In genomic region chr1:225981714-225982113, GRCh38 we compare ENCODE assay signal across 21 cellular contexts. TPM values are rescaled to one million over a fixed set of nuclear protein-coding genes. Genes with fewer than 3 reads are reported as not detected.
A peak's percentile ranks its signal among the peaks of the same experiment; 100 is the strongest.
DNase-seq lines count a peak whose midpoint lies in the region; ATAC-seq and TF ChIP-seq lines count a peak whose summit lies in the region.
"Had no signal": no experiment of that assay in that cellular context is flagged by ENCODE, and none has a peak within 500 bp of the region (broad histone marks: within the 10 kb centered on the region; RNA-seq: fewer than 3 reads in every experiment).

No MANE protein-coding gene starts in this region.

- intact Hi-C loops in left ventricle myocardium inferior (cut with micrococcal nuclease): no loop called here
- intact Hi-C loops in naive thymus-derived CD4-positive, alpha-beta T cell (cut with micrococcal nuclease): no loop called here

- H3K4me1 Mint-ChIP-seq in T-helper 17 cell: peaks cover 16% of the 10 kb centered on the region
- H3K4me1 Mint-ChIP-seq in stimulated activated naive B cell treated with anti-CD40 and anti-IgM and Interleukin-4, amounts not matched to agents 10 μg/mL and 1 μg/mL and 100 μg/mL, for 72 hours: peaks cover 21 to 40% of the 10 kb centered on the region in 2 donors
- peaks cover 0 to 16% (median 9%) of the 10 kb centered on the region in 7 donors for H3K4me1 Mint-ChIP-seq in naive thymus-derived CD4-positive, alpha-beta T cell

- H3K36me3 Mint-ChIP-seq in T-helper 17 cell (ENCODE audit: low read depth): peaks cover 7% of the 10 kb centered on the region
- H3K36me3 Mint-ChIP-seq in stimulated activated naive B cell treated with anti-CD40 and anti-IgM and Interleukin-4, amounts not matched to agents 10 μg/mL and 1 μg/mL and 100 μg/mL, for 72 hours: peaks cover 34 to 55% of the 10 kb centered on the region in 2 donors
- peaks cover 14 to 60% (median 27%) of the 10 kb centered on the region in 5 donors for H3K36me3 Mint-ChIP-seq in naive thymus-derived CD4-positive, alpha-beta T cell

- H3K4me3 Mint-ChIP-seq in T-helper 17 cell: no peak overlapping the region
- no peak overlapping the region for H3K4me3 Mint-ChIP-seq in stimulated activated naive B cell treated with anti-CD40 and anti-IgM and Interleukin-4, amounts not matched to agents 10 μg/mL and 1 μg/mL and 100 μg/mL, for 72 hours
- H3K4me3 Mint-ChIP-seq in naive thymus-derived CD4-positive, alpha-beta T cell: no peak overlapping the region
- H3K4me3 Mint-ChIP-seq: CD4-positive, CD25-positive, alpha-beta regulatory T cell; IgD-negative memory B cell had no signal

- H3K4me3 ChIP-seq in right atrium auricular region (no peak overlapping the region), left ventricle myocardium inferior (no peak overlapping the region)
- H3K4me3 ChIP-seq in naive thymus-derived CD4-positive, alpha-beta T cell (ENCODE audit: low read length): no peak overlapping the region

- peak overlapping the region; percentile 83 for H3K27ac Mint-ChIP-seq in T-helper 17 cell
- peak overlapping the region; percentile 40 for H3K27ac Mint-ChIP-seq in stimulated activated naive B cell treated with anti-CD40 and anti-IgM and Interleukin-4, amounts not matched to agents 10 μg/mL and 1 μg/mL and 100 μg/mL, for 72 hours
- H3K27ac Mint-ChIP-seq in naive thymus-derived CD4-positive, alpha-beta T cell: no peak overlapping the region

- peaks cover 0 to 3% of the 10 kb centered on the region in 2 donors for H3K9me3 Mint-ChIP-seq in stimulated activated naive B cell treated with anti-CD40 and anti-IgM and Interleukin-4, amounts not matched to agents 10 μg/mL and 1 μg/mL and 100 μg/mL, for 72 hours
- peaks cover 0 to 7% (median 0%) of the 10 kb centered on the region in 11 donors for H3K9me3 Mint-ChIP-seq in naive thymus-derived CD4-positive, alpha-beta T cell
- H3K9me3 Mint-ChIP-seq: IgD-negative memory B cell had no signal

- H3K27ac ChIP-seq in right atrium auricular region: no peak overlapping the region
- H3K27ac ChIP-seq in left ventricle myocardium inferior (replicated peaks): no peak overlapping the region
- no peak overlapping the region for H3K27ac ChIP-seq in naive thymus-derived CD4-positive, alpha-beta T cell (ENCODE audit: low read depth, low read length)

- POLR2A ChIA-PET in naive thymus-derived CD4-positive, alpha-beta T cell (lab: Charles Lee): no interaction called here

- ATAC-seq in T-helper 17 cell (no peak), GM21423 (IDR thresholded peaks at IDR 0.05; ENCODE audit: unreplicated experiment) (no peak)
- ATAC-seq in stimulated activated naive B cell treated with anti-CD40 and anti-IgM and Interleukin-4, amounts not matched to agents 10 μg/mL and 1 μg/mL and 100 μg/mL, for 72 hours (replicated peaks): no peak
- ATAC-seq in naive thymus-derived CD4-positive, alpha-beta T cell: no peak

- CTCF ChIA-PET in naive thymus-derived CD4-positive, alpha-beta T cell (lab: Charles Lee): interaction anchor here (0.6 to 1.1 kb wide), 3 partner anchors 9 to 142 kb away, joined by 3 read pairs; no protein-coding TSS in a partner anchor

- no peaks in the 10 kb centered on the region for H3K9me3 ChIP-seq in right atrium auricular region
- H3K9me3 ChIP-seq in left ventricle myocardium inferior (replicated peaks): no peaks in the 10 kb centered on the region
- no peaks in the 10 kb centered on the region for H3K9me3 ChIP-seq in T-helper 17 cell (ENCODE audit: control insufficient read depth, low read length, poor library complexity, severe bottlenecking)
- H3K9me3 ChIP-seq in naive thymus-derived CD4-positive, alpha-beta T cell (ENCODE audit: control insufficient read depth in 2 of 3, low read length in 3 of 3): no peaks in the 10 kb centered on the region

- no peaks in the 10 kb centered on the region for H3K27me3 Mint-ChIP-seq in T-helper 17 cell
- H3K27me3 Mint-ChIP-seq in stimulated activated naive B cell treated with anti-CD40 and anti-IgM and Interleukin-4, amounts not matched to agents 10 μg/mL and 1 μg/mL and 100 μg/mL, for 72 hours: no peaks in the 10 kb centered on the region
- H3K27me3 Mint-ChIP-seq in naive thymus-derived CD4-positive, alpha-beta T cell: no peaks in the 10 kb centered on the region
- H3K27me3 Mint-ChIP-seq: CD4-positive, CD25-positive, alpha-beta regulatory T cell; IgD-negative memory B cell had no signal

- TF ChIP-seq CTCF in right atrium auricular region (IDR thresholded peaks at IDR 0.05): no peak
- no peak for TF ChIP-seq CTCF in left ventricle myocardium inferior (IDR thresholded peaks at IDR 0.05; ENCODE audit: borderline replicate concordance)

- H3K4me1 ChIP-seq in right atrium auricular region: no peaks in the 10 kb centered on the region
- H3K4me1 ChIP-seq in left ventricle myocardium inferior: peaks cover 14% of the 10 kb centered on the region
- H3K4me1 ChIP-seq in naive thymus-derived CD4-positive, alpha-beta T cell (ENCODE audit: control insufficient read depth in 2 of 2, insufficient read depth in 2 of 2, low read length in 2 of 2): peaks cover 0 to 5% of the 10 kb centered on the region in 2 donors

- H3K27me3 ChIP-seq in right atrium auricular region (no peaks in the 10 kb centered on the region), left ventricle myocardium inferior (ENCODE audit: low read depth) (no peaks in the 10 kb centered on the region)
- no peaks in the 10 kb centered on the region for H3K27me3 ChIP-seq in naive thymus-derived CD4-positive, alpha-beta T cell (ENCODE audit: control insufficient read depth in 2 of 2, insufficient read depth in 2 of 2, low read length in 2 of 2)

- DNase-seq in right atrium auricular region (ENCODE audit: low spot score) (peak; percentile 2), left ventricle myocardium inferior (no peak), T-helper 17 cell (no peak), cerebellar cortex (ENCODE audit: low spot score) (peak; percentile 21)
- no peak for DNase-seq in stimulated activated naive B cell treated with anti-CD40 and anti-IgM and Interleukin-4, amounts not matched to agents 10 μg/mL and 1 μg/mL and 100 μg/mL, for 72 hours
- DNase-seq in naive thymus-derived CD4-positive, alpha-beta T cell: no peak
- no peak for DNase-seq in activated effector memory CD4-positive, alpha-beta T cell treated with Interleukin-2 at 50 U/mL for 16 hours
- DNase-seq: CD4-positive, CD25-positive, alpha-beta regulatory T cell; HCEC 1CT; NCI-H1092; NCI-H1417 treated with DMSO at 0.1 percent for 48 hours; NCI-H1694 treated with DMSO at 0.1 percent for 48 hours; NCI-H2081 treated with DMSO at 0.1 percent for 48 hours; NCI-H446; NCI-H524 treated with DMSO at 0.1 percent for 48 hours; NCI-H774; SK-N-SH had no signal

- H3K36me3 ChIP-seq in right atrium auricular region (peaks cover 77% of the 10 kb centered on the region), left ventricle myocardium inferior (peaks cover 93% of the 10 kb centered on the region)
- H3K36me3 ChIP-seq in naive thymus-derived CD4-positive, alpha-beta T cell (ENCODE audit: control insufficient read depth in 2 of 3, insufficient read depth in 3 of 3, low read length in 3 of 3): peaks cover 9 to 71% (median 18%) of the 10 kb centered on the region in 3 experiments

RNA-seq across cellular contexts. Expression of gene SDE2, which starts 17.4 kb away (rescaled TPM):
- 10 to 100 TPM; 15.5 to 16.3 TPM for total RNA-seq in right atrium auricular region
- 11.3 TPM for total RNA-seq in left ventricle myocardium inferior
- total RNA-seq in T-helper 17 cell: 10 to 100 TPM; 31.7 to 37.6 TPM
- 10 to 100 TPM; 20.4 to 36.3 (median 20.8) TPM for total RNA-seq in naive thymus-derived CD4-positive, alpha-beta T cell
- polyA plus RNA-seq in naive thymus-derived CD4-positive, alpha-beta T cell: 1 to 10 TPM; 9.3 TPM

RNA-seq across cellular contexts. Expression of gene LEFTY2, which starts 40.7 kb away (rescaled TPM):
- total RNA-seq in right atrium auricular region (under 1 TPM; 0.70 to 0.90 TPM), left ventricle myocardium inferior (0.69 TPM), T-helper 17 cell (not detected)
- not detected for total RNA-seq in naive thymus-derived CD4-positive, alpha-beta T cell
- under 1 TPM in 1 of 2 donors, not detected in 1; 0.45 TPM for polyA plus RNA-seq in naive thymus-derived CD4-positive, alpha-beta T cell
- total RNA-seq: A172; CD4-positive, CD25-positive, alpha-beta regulatory T cell had no signal
- polyA plus RNA-seq: BJ; CD4-positive, CD25-positive, alpha-beta regulatory T cell; SK-N-SH had no signal

RNA-seq across cellular contexts. Expression of gene PYCR2, which starts 57.7 kb away (rescaled TPM):
- total RNA-seq in right atrium auricular region (10 to 100 TPM; 50.3 to 57.3 TPM), left ventricle myocardium inferior (64.0 TPM), T-helper 17 cell (10 to 100 TPM; 48.1 to 53.7 TPM)
- 100 to 1,000 TPM in 3 of 5 experiments, 10 to 100 TPM in 2; 46.4 to 137 (median 109) TPM for total RNA-seq in naive thymus-derived CD4-positive, alpha-beta T cell
- 100 to 1,000 TPM; 112 to 148 TPM for polyA plus RNA-seq in naive thymus-derived CD4-positive, alpha-beta T cell

Comparison
In these comparisons a context has a peak if more than half of its experiments do, and no peak if none do; other contexts are left out.
1. DNase-seq: peak in right atrium auricular region (single experiment) and cerebellar cortex (single experiment); none in left ventricle myocardium inferior (single experiment), T-helper 17 cell (0 of 3), stimulated activated naive B cell treated with anti-CD40 and anti-IgM and Interleukin-4, amounts not matched to agents 10 μg/mL and 1 μg/mL and 100 μg/mL, for 72 hours (single experiment), naive thymus-derived CD4-positive, alpha-beta T cell (0 of 9) and activated effector memory CD4-positive, alpha-beta T cell treated with Interleukin-2 at 50 U/mL for 16 hours (single experiment).
2. H3K27ac Mint-ChIP-seq: peak in T-helper 17 cell (single experiment) and stimulated activated naive B cell treated with anti-CD40 and anti-IgM and Interleukin-4, amounts not matched to agents 10 μg/mL and 1 μg/mL and 100 μg/mL, for 72 hours (single experiment); none in naive thymus-derived CD4-positive, alpha-beta T cell (0 of 9).